Comparison of ENCODE assay signal across 21 cellular contexts in the genomic region with DNA sequence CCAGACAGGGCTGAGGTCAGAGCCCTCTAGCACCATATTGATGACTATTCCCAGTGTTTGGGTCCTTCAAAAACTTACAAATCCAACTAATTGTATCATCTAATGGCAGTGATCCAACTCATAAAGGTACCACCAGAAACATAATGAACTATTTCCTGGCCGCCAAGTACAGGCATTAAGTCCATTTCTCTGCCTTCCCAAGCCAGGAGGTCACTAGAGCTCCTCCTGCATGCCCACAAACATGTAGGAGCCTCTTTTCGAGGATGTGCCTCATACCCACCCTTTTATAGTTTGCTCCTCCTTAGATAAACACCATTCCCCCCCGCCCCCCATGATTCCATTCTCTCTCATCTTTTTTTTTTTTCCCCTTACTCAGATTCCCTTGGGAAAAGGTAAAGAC.
A peak's percentile ranks its signal among the peaks of the same experiment; 100 is the strongest.
DNase-seq lines count a peak whose midpoint lies in the region; ATAC-seq, FAIRE-seq and TF ChIP-seq lines count a peak whose summit lies in the region.
"Had no signal": no experiment of that assay in that cellular context is flagged by ENCODE, and none has a peak within 500 bp of the region (broad histone marks: within the 10 kb centered on the region; RNA-seq: fewer than 3 reads in every experiment).

No MANE protein-coding gene starts in this region.

- peak overlapping the region; percentile 30 for H3K9ac ChIP-seq in keratinocyte (ENCODE audit: control insufficient read depth, extremely low read depth, insufficient read depth, low read length)
- H3K9ac ChIP-seq: neural progenitor cell had no signal

- H2AFZ ChIP-seq in keratinocyte (ENCODE audit: control insufficient read depth, low read length) = no peak overlapping the region
- H2AFZ ChIP-seq: neural progenitor cell had no signal

- CTCF ChIA-PET in GM10248 (lab: Yijun Ruan, JAX) = no interaction called here

- H3K79me2 ChIP-seq in keratinocyte (ENCODE audit: control insufficient read depth, insufficient read depth, low read length) = no peaks in the 10 kb centered on the region

- no peak for TF ChIP-seq CTCF in keratinocyte (optimal IDR thresholded peaks at IDR 0.05 in 1 of 3, IDR thresholded peaks at IDR 0.05 in 1 of 3, conservative IDR thresholded peaks at IDR 0.05 in 1 of 3; ENCODE audit: extremely low read depth in 1 of 3, insufficient read depth in 2 of 3, low read length in 3 of 3)
- no peak for TF ChIP-seq CTCF in BE2C (IDR thresholded peaks at IDR 0.05; ENCODE audit: low read depth, low read length)
- TF ChIP-seq CTCF in GM10248 (IDR thresholded peaks at IDR 0.05; ENCODE audit: control extremely low read depth, extremely low read depth, low read depth, missing control alignments) = no peak

- POLR2A ChIA-PET in GM10248 (lab: Yijun Ruan, JAX) = no interaction called here

- DNase-seq in Daoy (ENCODE audit: low read depth) = peak; percentile 91
- peak; percentile 11 for DNase-seq in SW480 (ENCODE audit: low spot score)
- DNase-seq in keratinocyte (ENCODE audit: low read depth, low spot score) = no peak
- DNase-seq in GM19240 (ENCODE audit: insufficient read length, low spot score) = no peak
- no peak for DNase-seq in BE2C
- no peak for DNase-seq in GM10248 (ENCODE audit: extremely low spot score)
- DNase-seq: effector CD4-positive, alpha-beta T cell; erythroblast; foreskin melanocyte; hypothalamus; NCI-H1436; NCI-H2171; SHP77 treated with DMSO at 0.1 percent for 48 hours had no signal

- H3K27me3 ChIP-seq in keratinocyte (ENCODE audit: control insufficient read depth, extremely low read depth, insufficient read depth, low read length) = peaks cover 6% of the 10 kb centered on the region
- no peaks in the 10 kb centered on the region for H3K27me3 ChIP-seq in BE2C
- H3K27me3 ChIP-seq: MG63 had no signal

- H4K20me1 ChIP-seq in keratinocyte (ENCODE audit: control insufficient read depth, extremely low read depth, insufficient read depth, low read length) = peaks cover 3% of the 10 kb centered on the region

- dilution Hi-C loops in keratinocyte (cut with MboI; ENCODE audit: extremely low pct_ligation_motif_present, low sequenced_read_pairs) = no loop called here

- no peak for FAIRE-seq in keratinocyte (lab: Jason Lieb, UNC)
- FAIRE-seq: GM19239, HepG2, islet of Langerhans had no signal

- H3K9me3 ChIP-seq in KOPT-K1 (ENCODE audit: insufficient read depth, low read length, poor library complexity, severe bottlenecking) (no peaks in the 10 kb centered on the region), keratinocyte (ENCODE audit: control insufficient read depth, low read depth, low read length) (no peaks in the 10 kb centered on the region), BE2C (no peaks in the 10 kb centered on the region)
- H3K9me3 ChIP-seq: MG63 had no signal

- peaks cover 56% of the 10 kb centered on the region for H3K4me1 ChIP-seq in keratinocyte (ENCODE audit: control insufficient read depth, extremely low read depth, insufficient read depth, low read length)
- H3K4me1 ChIP-seq in BE2C = peaks cover 2% of the 10 kb centered on the region

- H3K27ac ChIP-seq in KOPT-K1 (ENCODE audit: low read depth, low read length, poor library complexity, severe bottlenecking) (peak overlapping the region; percentile 96), keratinocyte (ENCODE audit: control insufficient read depth, insufficient read depth, low read length) (peak overlapping the region; percentile 55)
- H3K27ac ChIP-seq: neural progenitor cell, VCaP had no signal

- peaks cover 3% of the 10 kb centered on the region for H3K9me1 ChIP-seq in keratinocyte (ENCODE audit: control insufficient read depth, extremely low read depth, insufficient read depth, low read length)

- H3K36me3 ChIP-seq in KOPT-K1 (ENCODE audit: insufficient read depth, low read length) (no peaks in the 10 kb centered on the region), keratinocyte (ENCODE audit: control insufficient read depth in 2 of 2, extremely low read depth in 1 of 2, insufficient read depth in 2 of 2, low read length in 2 of 2) (no peaks in the 10 kb centered on the region), BE2C (no peaks in the 10 kb centered on the region)
- H3K36me3 ChIP-seq: MG63, neural progenitor cell had no signal

- no peak for ATAC-seq in GM19452 (IDR thresholded peaks at IDR 0.05; ENCODE audit: unreplicated experiment)
- ATAC-seq: HepG2 had no signal

- H3K4me2 ChIP-seq in keratinocyte (ENCODE audit: control insufficient read depth, extremely low read depth, insufficient read depth, low read depth, low read length) = peak overlapping the region; percentile 23
- H3K4me2 ChIP-seq: neural progenitor cell had no signal

- no peak overlapping the region for H3K4me3 ChIP-seq in keratinocyte (ENCODE audit: control insufficient read depth in 2 of 3, extremely low read depth in 1 of 3, insufficient read depth in 2 of 3, low read depth in 1 of 3, low read length in 3 of 3)
- no peak overlapping the region for H3K4me3 ChIP-seq in BE2C (ENCODE audit: low read depth, low read length)
- H3K4me3 ChIP-seq: MG63, neural progenitor cell had no signal

Comparison
In these comparisons a context has a peak if more than half of its experiments do, and no peak if none do; other contexts are left out.
1. DNase-seq: peak in Daoy (single experiment) and SW480 (single experiment); none in keratinocyte (single experiment), GM19240 (single experiment), BE2C (single experiment) and GM10248 (single experiment).